Comparison of ENCODE assay signal across 7 cellular contexts in genomic region chr11:94623120-94623735, GRCh38. TPM values are rescaled to one million over a fixed set of nuclear protein-coding genes. Genes with fewer than 3 reads are reported as not detected.
DNase-seq lines count a peak whose midpoint lies in the region; ATAC-seq, FAIRE-seq and TF ChIP-seq lines count a peak whose summit lies in the region.

No MANE protein-coding gene starts in this region.

- SMC1A ChIA-PET in GM12878 (lab: Charles Lee; ENCODE audit: uncharacterized antibody, unreplicated experiment) = interaction anchor here (1.0 to 4.4 kb wide), 10 partner anchors 10 to 530 kb away, joined by 3 to 25 read pairs (median 4); no protein-coding TSS in a partner anchor

- H3K36me3 ChIP-seq in GM12878 (ENCODE audit: control insufficient read depth in 2 of 2, insufficient read depth in 2 of 2, low read length in 1 of 2) = no peaks in the 10 kb centered on the region

- no peaks in the 10 kb centered on the region; the same call in 1 of the 2 replicates for H3K27me3 Mint-ChIP-seq in HFFc6 (ENCODE audit: insufficient read depth)

- H2AFZ ChIP-seq in GM12878 (ENCODE audit: control insufficient read depth, low read depth, low read length) = no peak overlapping the region

- H3K4me3 ChIP-seq in GM12878 = no peak overlapping the region

- in situ Hi-C loops in SK-MEL-5 (cut with HindIII; ENCODE audit: low pct_unique_long_range_greater_than_20kb, low sequenced_read_pairs) = no loop called here
- in situ Hi-C loops in GM12878 (cut with MboI) = loop anchor here (5.0 kb wide), 1 partner anchor 279 kb away; no protein-coding TSS in a partner anchor

- no peak overlapping the region for H3K27ac Mint-ChIP-seq in HFFc6

- DNase-seq in HFFc6 (peak; percentile 53), NCI-H1105 treated with DMSO at 0.1 percent for 48 hours (lab: John Stamatoyannopoulos, UW) (peak; percentile 92), SK-MEL-5 (ENCODE audit: low read depth, low spot score) (peak; percentile 84), GM12878 (ENCODE audit: low read depth, low spot score) (peak; percentile 16), iPS DF 4.7 (ENCODE audit: extremely low read depth, low spot score) (peak; percentile 89)
- peak; percentile 9 for DNase-seq in stimulated activated CD4-positive, alpha-beta T cell treated with anti-CD3 and anti-CD28 coated beads, Interleukin-12 subunit alpha, Interleukin-12 subunit beta, amount 100 ng/mL, for 4 hours

- no peaks in the 10 kb centered on the region for H3K4me1 ChIP-seq in GM12878 (ENCODE audit: control insufficient read depth, insufficient read depth, low read length)

- H3K4me2 ChIP-seq in GM12878 (ENCODE audit: control insufficient read depth, insufficient read depth) = no peak overlapping the region

- H3K9ac ChIP-seq in GM12878 (ENCODE audit: control insufficient read depth, insufficient read depth, low read length) = no peak overlapping the region

- peaks cover 11% of the 10 kb centered on the region for H3K36me3 Mint-ChIP-seq in HFFc6 (ENCODE audit: low read depth)

- peak; percentile 27 for FAIRE-seq in GM12878 (lab: Jason Lieb, UNC)

- WGBS in GM12878 (ENCODE audit: insufficient coverage, insufficient replicate concordance, low lambda C conversion rate, missing lambda C conversion rate) = 7% methylated on average over 6 of the region's 6 CpGs

- intact Hi-C loops in GM12878 (cut with micrococcal nuclease; ENCODE audit: unreplicated experiment) = loop anchor here (1.0 to 10.0 kb wide), 7 partner anchors 139 to 1802 kb away; partner anchors contain the start of gene SRSF8

- RAD21 ChIA-PET in GM12878 (lab: Charles Lee; ENCODE audit: unreplicated experiment) = interaction anchor here (0.7 to 3.3 kb wide), 14 partner anchors 11 to 525 kb away, joined by 3 to 23 read pairs (median 4); no protein-coding TSS in a partner anchor

- POLR2A ChIA-PET in GM12878 (lab: Charles Lee) = interaction anchor here (0.7 kb wide), 1 partner anchor 467 kb away, joined by 5 read pairs; no protein-coding TSS in a partner anchor

- CTCF ChIA-PET in GM12878 (lab: Yijun Ruan, JAX) = interaction anchor here (0.6 to 5.6 kb wide), 33 partner anchors 10 to 1568 kb away, joined by 3 to 45 read pairs (median 3); no protein-coding TSS in a partner anchor

- H3K27me3 ChIP-seq in GM12878 (replicated peaks in 1 of 2; ENCODE audit: control insufficient read depth in 2 of 2, insufficient read depth in 2 of 2, low read length in 1 of 2) = no peaks in the 10 kb centered on the region

- BruUV-seq in GM12878 (replicated peaks; lab: Mats Ljungman, UMichigan) = no TSS peak

- H3K27ac ChIP-seq in GM12878 (ENCODE audit: control insufficient read depth, insufficient read depth) = no peak overlapping the region

- 0 out of 2 replicates have a peak, but pooled peaks cover 5% of the 10 kb centered on the region for H3K4me1 Mint-ChIP-seq in HFFc6 (ENCODE audit: low read depth)

- H4K20me1 ChIP-seq in GM12878 (ENCODE audit: control insufficient read depth, insufficient read depth) = no peaks in the 10 kb centered on the region

- H3K4me3 Mint-ChIP-seq in HFFc6 = no peak overlapping the region

- TF ChIP-seq POLR2A in GM12878 (IDR thresholded peaks at IDR 0.05; ENCODE audit: low read depth, low read length) = no peak

- no peak for TF ChIP-seq EP300 in GM12878 (IDR thresholded peaks at IDR 0.05; ENCODE audit: borderline replicate concordance in 1 of 2, control insufficient read depth in 1 of 2, low read depth in 2 of 2, low read length in 2 of 2)

- TF ChIP-seq CTCF in GM12873 (IDR thresholded peaks at IDR 0.05; ENCODE audit: insufficient read depth, low read depth, low read length, missing control alignments) (peak; percentile 72), HFFc6 (IDR thresholded peaks at IDR 0.05) (peak; percentile 91), GM12878 (IDR thresholded peaks at IDR 0.05 in 2 of 3, conservative IDR thresholded peaks at IDR 0.05 in 1 of 3; ENCODE audit: control insufficient read depth in 2 of 3, extremely low read depth in 1 of 3, insufficient read depth in 1 of 3, low read depth in 3 of 3, low read length in 3 of 3) (peak; percentile 66 to 72 (median 69))

- ATAC-seq in GM12878 = peak; percentile 97

- peak; percentile 95 for TF ChIP-seq RAD21 in GM12878 (IDR thresholded peaks at IDR 0.05; ENCODE audit: insufficient read depth, low read depth, low read length)

- peaks cover 14% of the 10 kb centered on the region for H3K9me3 Mint-ChIP-seq in HFFc6

- H3K79me2 ChIP-seq in GM12878 (ENCODE audit: control insufficient read depth, insufficient read depth, low read length) = no peaks in the 10 kb centered on the region

- peaks cover 1% of the 10 kb centered on the region; the same call in 2 of the 3 replicates for H3K9me3 ChIP-seq in GM12878 (replicated peaks; ENCODE audit: control insufficient read depth, insufficient read depth, low read length)

TF ChIP-seq in GM12878, 131 proteins besides CTCF, POLR2A, EP300 and RAD21:
- TF ChIP-seq TAF1 (IDR thresholded peaks at IDR 0.05; ENCODE audit: borderline replicate concordance, low read depth, low read length) (no peak), SMC3 (IDR thresholded peaks at IDR 0.05; ENCODE audit: borderline replicate concordance, low read length) (peak; percentile 87), HDAC6 (IDR thresholded peaks at IDR 0.05; ENCODE audit: unreplicated experiment) (no peak), YY1 (IDR thresholded peaks at IDR 0.05; ENCODE audit: low read depth, low read length) (peak; percentile 73; the same call in 1 of the 2 replicates), CBX5 (IDR thresholded peaks at IDR 0.05; ENCODE audit: low read depth) (no peak)

RNA-seq across cellular contexts. Expression of gene PIWIL4, which starts 56.1 kb away (rescaled TPM):
- total RNA-seq in HFFc6 (2021; fragmentation: NEBNext Ultra II Directional; extraction: Animal tissue kit (Norgen Biotek cat#: 25700)) = under 1 TPM; 0.12 to 0.43 (median 0.28) TPM
- 0.16 TPM in 1 of 2 replicates, not detected in the other for total RNA-seq in SK-MEL-5 (2014; rRNA removed; shearing (Covaris generic))
- polyA plus RNA-seq in SK-MEL-5 (2015; cell fraction: cytosol; rRNA removed) = 0.14 TPM in 2 replicates
- not detected in 2 replicates for polyA plus RNA-seq in SK-MEL-5 (2015; cell fraction: nucleus; rRNA removed)
- 1.0 and 1.9 TPM in 2 replicates for total RNA-seq in GM12878 (2013; cell fraction: nucleolus; rRNA removed)
- total RNA-seq in GM12878 (2014; rRNA removed) (0.23 and 0.60 TPM in 2 replicates), GM12878 (2014; rRNA removed; fragmentation: Illumina TruSeq; extraction: Trizol) (0.37 and 0.67 TPM in 2 replicates), GM12878 (2021) (0.46 and 0.53 TPM in 2 replicates)
- 0.09 TPM for polyA plus RNA-seq in GM12878 (2011; ENCODE audit: low read depth)
- polyA plus RNA-seq in GM12878 (2011; rRNA removed) (9.5 and 13.3 TPM in 2 replicates), GM12878 (2014; fragmentation: Illumina TruSeq; extraction: Trizol) (0.57 and 1.8 TPM in 2 replicates), GM12878 (2014; fragmentation: Nextera tagmentation; extraction: Ambion mirVana) (under 1 TPM; 0.38 to 0.48 TPM), GM12878 (2014; rRNA removed) (0.34 and 0.36 TPM in 2 replicates), GM12878 (2016; fragmentation: Nextera tagmentation; extraction: Ambion mirVana) (under 1 TPM; 0.42 to 0.73 TPM)
- 7.9 and 11.7 TPM in 2 replicates for polyA plus RNA-seq in GM12878 (2011; cell fraction: cytosol; rRNA removed)
- polyA plus RNA-seq in GM12878 (2011; cell fraction: nucleus; rRNA removed) = 10.0 and 12.9 TPM in 2 replicates
- 0.20 and 0.22 TPM in 2 replicates for polyA plus RNA-seq in GM12878 (2012)
- polyA minus RNA-seq in GM12878 (2011; rRNA and poly(A)+ RNA removed) = 9.9 and 10.0 TPM in 2 replicates
- 2.6 and 3.9 TPM in 2 replicates for polyA minus RNA-seq in GM12878 (2011; cell fraction: cytosol; rRNA and poly(A)+ RNA removed)
- 5.8 and 6.4 TPM in 2 replicates for polyA minus RNA-seq in GM12878 (2011; cell fraction: nucleus; rRNA and poly(A)+ RNA removed)

Comparison
In these comparisons a context has a peak if more than half of its experiments do, and no peak if none do; other contexts are left out.
1. DNase-seq: peak in every context shown above with its lines; median percentile 92 in NCI-H1105 treated with DMSO at 0.1 percent for 48 hours; 89 in iPS DF 4.7; 84 in SK-MEL-5; 53 in HFFc6; 16 in GM12878; 9 in stimulated activated CD4-positive, alpha-beta T cell treated with anti-CD3 and anti-CD28 coated beads, Interleukin-12 subunit alpha, Interleukin-12 subunit beta, amount 100 ng/mL, for 4 hours.